ENCODE assay signal across 8 cellular contexts in genomic region chr4:20252656-20253271, GRCh38. TPM values are rescaled to one million over a fixed set of nuclear protein-coding genes. Genes with fewer than 3 reads are reported as not detected.
DNase-seq lines count a peak whose midpoint lies in the region; ATAC-seq and TF ChIP-seq lines count a peak whose summit lies in the region.

No MANE protein-coding gene starts in this region.

- POLR2A ChIA-PET in Caco-2 (lab: Charles Lee): no interaction called here

- H3K4me1 Mint-ChIP-seq in Caco-2 (ENCODE audit: low read depth, unreplicated experiment): no peaks in the 10 kb centered on the region

- CTCF ChIA-PET in Caco-2 (lab: Charles Lee): no interaction called here

- intact Hi-C loops in Caco-2 (cut with micrococcal nuclease; ENCODE audit: unreplicated experiment) (no loop called here), left colon (cut with DNase I, micrococcal nuclease) (no loop called here), thyroid gland (cut with DNase I) (no loop called here)

- H3K4me3 ChIP-seq in Caco-2 (ENCODE audit: low read depth, low read length): peak overlapping the region; percentile 46
- H3K4me3 ChIP-seq in HL-60 (replicated peaks; ENCODE audit: insufficient read depth, low read length): peak overlapping the region; percentile 42
- peak overlapping the region; percentile 74 for H3K4me3 ChIP-seq in astrocyte of the spinal cord (ENCODE audit: low read depth, low read length)
- peak overlapping the region; percentile 22 to 71 (median 56) for H3K4me3 ChIP-seq in thyroid gland (replicated peaks in 1 of 3)

- H3K9me3 ChIP-seq in Caco-2 (no peaks in the 10 kb centered on the region), thyroid gland (no peaks in the 10 kb centered on the region)

- peak; percentile 10 for ATAC-seq in left colon
- ATAC-seq in HG02798 (IDR thresholded peaks at IDR 0.05; ENCODE audit: poor library complexity, unreplicated experiment): no peak

- in situ Hi-C loops in astrocyte of the spinal cord (cut with HindIII; ENCODE audit: low sequenced_read_pairs): no loop called here

- peaks cover 6% of the 10 kb centered on the region for H3K36me3 Mint-ChIP-seq in Caco-2 (ENCODE audit: insufficient read depth, unreplicated experiment)

- BruUV-seq in Caco-2 (replicated peaks; lab: Mats Ljungman, UMichigan): no TSS peak

- H3K27ac ChIP-seq in HL-60 (replicated peaks) (no peak overlapping the region), thyroid gland (peak overlapping the region in 2 of 3 donors; percentile 29 to 30)

- H3K4me3 Mint-ChIP-seq in Caco-2 (ENCODE audit: unreplicated experiment): peak overlapping the region; percentile 72

- no peaks in the 10 kb centered on the region for H3K9me3 Mint-ChIP-seq in Caco-2 (ENCODE audit: unreplicated experiment)

- peaks cover 12% of the 10 kb centered on the region for H3K27me3 Mint-ChIP-seq in Caco-2 (ENCODE audit: insufficient read depth, unreplicated experiment)

- 2% methylated on average over 37 to 42 of the region's 54 CpGs for WGBS in thyroid gland, 2 donors

- H3K4me1 ChIP-seq in Caco-2: no peaks in the 10 kb centered on the region
- peaks cover 3 to 29% of the 10 kb centered on the region in 2 donors for H3K4me1 ChIP-seq in thyroid gland

- TF ChIP-seq CTCF in Caco-2 (IDR thresholded peaks at IDR 0.05; ENCODE audit: insufficient read depth in 1 of 2, low read depth in 1 of 2, low read length in 1 of 2, severe bottlenecking in 1 of 2, unreplicated experiment in 1 of 2): no peak
- no peak for TF ChIP-seq CTCF in HL-60 (IDR thresholded peaks at IDR 0.05; ENCODE audit: insufficient read depth, low read length)
- no peak for TF ChIP-seq CTCF in astrocyte of the spinal cord (IDR thresholded peaks at IDR 0.05; ENCODE audit: low read depth, low read length)
- TF ChIP-seq CTCF in thyroid gland (IDR thresholded peaks at IDR 0.05): no peak

- no peaks in the 10 kb centered on the region; the same call in 1 of the 2 replicates for H3K27me3 ChIP-seq in Caco-2 (replicated peaks; ENCODE audit: control insufficient read depth, insufficient read depth, low read length)
- peaks cover 54% of the 10 kb centered on the region for H3K27me3 ChIP-seq in HL-60 (ENCODE audit: insufficient read depth, poor library complexity, severe bottlenecking)
- no peaks in the 10 kb centered on the region for H3K27me3 ChIP-seq in thyroid gland

- no peaks in the 10 kb centered on the region for H3K36me3 ChIP-seq in Caco-2 (ENCODE audit: control insufficient read depth, insufficient read depth, low read length)
- H3K36me3 ChIP-seq in thyroid gland: no peaks in the 10 kb centered on the region

- H3K27ac Mint-ChIP-seq in Caco-2 (ENCODE audit: unreplicated experiment): no peak overlapping the region

- peak in 1 of 2 donors; percentile 24 for TF ChIP-seq POLR2A in thyroid gland (IDR thresholded peaks at IDR 0.05)

- DNase-seq in Caco-2 (no peak), HL-60 (ENCODE audit: low read depth in 1 of 2, low spot score in 1 of 2) (no peak), astrocyte of the spinal cord (ENCODE audit: low read depth, low spot score) (peak; percentile 40), left colon (peak in 1 of 2 donors; percentile 19), thyroid gland (peak; percentile 34 to 36), middle frontal gyrus (ENCODE audit: extremely low spot score, low spot score) (no peak), cerebellar cortex (ENCODE audit: low spot score) (no peak)

RNA-seq across cellular contexts. Expression of gene SLIT2, which starts 1.1 kb away (rescaled TPM):
- total RNA-seq in Caco-2 (2022) (0.68 and 0.72 TPM in 2 replicates), left colon (1 to 10 TPM; 1.9 to 6.5 TPM), thyroid gland (10 to 100 TPM; 13.7 to 23.9 (median 17.1) TPM)

Comparison
In these comparisons a context has a peak if more than half of its experiments do, and no peak if none do; other contexts are left out.
1. DNase-seq: peak in astrocyte of the spinal cord (single experiment) and thyroid gland (2 of 2); none in Caco-2 (0 of 2), HL-60 (0 of 2), middle frontal gyrus (single experiment) and cerebellar cortex (single experiment).
2. Peak in every context shown above with its lines, with median percentiles within 50 percentile points of each other: H3K4me3 ChIP-seq.